Comparison of ENCODE assay signal across 16 cellular contexts in the genomic region with DNA sequence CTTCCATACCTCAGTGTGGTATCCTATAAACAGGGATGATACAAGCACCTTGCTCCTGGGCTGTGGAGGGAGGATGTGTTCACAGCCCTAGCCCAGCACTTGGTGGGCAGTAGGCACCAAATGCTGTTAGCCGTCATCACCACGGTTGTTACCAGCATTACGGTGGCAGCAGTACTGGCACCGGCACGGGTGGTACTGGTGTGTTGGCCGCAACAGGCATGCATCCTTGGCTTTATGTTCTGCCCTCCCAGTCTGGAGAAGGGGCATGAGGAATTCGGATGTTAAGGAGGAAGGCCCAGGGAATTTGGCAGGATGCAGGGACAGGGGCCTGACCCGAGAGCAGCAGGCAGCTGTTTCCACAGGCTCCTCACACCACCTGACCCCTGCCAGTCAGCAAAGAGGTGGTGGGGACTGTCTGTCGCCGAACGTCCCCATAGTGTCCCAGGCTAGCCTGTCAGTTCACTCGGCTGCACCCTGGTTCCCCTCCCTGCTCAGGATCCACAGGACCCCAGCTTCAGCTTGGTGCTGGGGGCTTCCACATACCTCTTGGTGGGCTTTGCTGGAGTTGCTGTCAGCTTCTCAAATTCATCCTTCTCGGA.
DNase-seq lines count a peak whose midpoint lies in the region; ATAC-seq and TF ChIP-seq lines count a peak whose summit lies in the region.
"Had no signal": no experiment of that assay in that cellular context is flagged by ENCODE, and none has a peak within 500 bp of the region (broad histone marks: within the 10 kb centered on the region; RNA-seq: fewer than 3 reads in every experiment).

No MANE protein-coding gene starts in this region.

- H3K4me2 ChIP-seq in trophoblast cell (ENCODE audit: low read length), result no peak overlapping the region

- H2BK120ac ChIP-seq in trophoblast cell (ENCODE audit: insufficient read depth, low read length, poor library complexity), result no peak overlapping the region

- no peaks in the 10 kb centered on the region for H3K27me3 ChIP-seq in endodermal cell (ENCODE audit: control insufficient read depth, insufficient read depth, low read length, poor library complexity, severe bottlenecking)
- no peaks in the 10 kb centered on the region for H3K27me3 ChIP-seq in trophoblast cell (ENCODE audit: insufficient read depth, low read length)

- H2BK12ac ChIP-seq in trophoblast cell (ENCODE audit: low read length), result no peak overlapping the region

- H3K27me3 Mint-ChIP-seq in endodermal cell (ENCODE audit: insufficient read depth), result no peaks in the 10 kb centered on the region

- peaks cover 12% of the 10 kb centered on the region for H3K4me1 Mint-ChIP-seq in endodermal cell

- no peak overlapping the region for H3K27ac Mint-ChIP-seq in endodermal cell
- H3K27ac Mint-ChIP-seq: HFFc6 had no signal

- no peaks in the 10 kb centered on the region for H3K79me2 ChIP-seq in trophoblast cell (ENCODE audit: control insufficient read depth, insufficient read depth, low read length, poor library complexity)

- no peaks in the 10 kb centered on the region for H3K9me3 Mint-ChIP-seq in endodermal cell
- H3K9me3 Mint-ChIP-seq: HFFc6 had no signal

- no peaks in the 10 kb centered on the region for H3K79me1 ChIP-seq in trophoblast cell (ENCODE audit: low read length)

- H3K4me3 ChIP-seq in endodermal cell (ENCODE audit: low read length), result no peak overlapping the region
- peak overlapping the region; percentile 59 for H3K4me3 ChIP-seq in trophoblast cell (ENCODE audit: low read depth, low read length)
- H3K4me3 ChIP-seq: GM23248 had no signal

- H4K12ac ChIP-seq in trophoblast cell (ENCODE audit: low read depth, low read length), result no peak overlapping the region

- H3K36me3 ChIP-seq in endodermal cell (ENCODE audit: control insufficient read depth, insufficient read depth, low read length) (no peaks in the 10 kb centered on the region), trophoblast cell (ENCODE audit: control insufficient read depth in 1 of 2, insufficient read depth in 2 of 2, low read length in 2 of 2) (no peaks in the 10 kb centered on the region)

- ATAC-seq in GM19035 (IDR thresholded peaks at IDR 0.05; ENCODE audit: unreplicated experiment), result no peak

- no peak overlapping the region for H4K91ac ChIP-seq in trophoblast cell (ENCODE audit: low read depth, low read length)

- H3K9me3 ChIP-seq in endodermal cell (ENCODE audit: control insufficient read depth, low read length) (no peaks in the 10 kb centered on the region), trophoblast cell (ENCODE audit: insufficient read depth, low read depth, low read length) (no peaks in the 10 kb centered on the region)

- 85 to 91% methylated on average over 12 to 13 of the region's 13 CpGs for WGBS in endodermal cell (ENCODE audit: insufficient coverage in 1 of 2, insufficient read length in 1 of 2), 2 experiments
- WGBS in trophoblast cell (ENCODE audit: extremely low coverage, insufficient coverage, insufficient read length), result no CpG with 5 or more reads among the region's 13 CpGs

- H3K9ac ChIP-seq in endodermal cell (ENCODE audit: extremely low read depth, low read length, poor library complexity, severe bottlenecking) (no peak overlapping the region), trophoblast cell (ENCODE audit: low read length) (peak overlapping the region; percentile 36)
- H3K9ac ChIP-seq: GM23248 had no signal

- peak overlapping the region; percentile 90 for H3K23ac ChIP-seq in trophoblast cell (ENCODE audit: low read length)

- H4K8ac ChIP-seq in trophoblast cell (ENCODE audit: low read depth, low read length), result no peak overlapping the region

- no peak overlapping the region for H3K4me3 Mint-ChIP-seq in endodermal cell
- H3K4me3 Mint-ChIP-seq: HFFc6 had no signal

- no peak overlapping the region for H3K18ac ChIP-seq in trophoblast cell (ENCODE audit: low read length)

- no peak overlapping the region for H3K4ac ChIP-seq in trophoblast cell (ENCODE audit: low read depth, low read length)

- H2AFZ ChIP-seq in trophoblast cell (ENCODE audit: insufficient read depth, low read length, poor library complexity), result no peak overlapping the region
- H2AFZ ChIP-seq: GM23248 had no signal

- no peak overlapping the region for H3K14ac ChIP-seq in trophoblast cell (ENCODE audit: low read length)

- TF ChIP-seq CTCF in endodermal cell (conservative IDR thresholded peaks at IDR 0.05), result no peak

- H3K4me1 ChIP-seq in endodermal cell (ENCODE audit: control insufficient read depth, insufficient read depth, low read length), result no peaks in the 10 kb centered on the region
- no peaks in the 10 kb centered on the region for H3K4me1 ChIP-seq in trophoblast cell (ENCODE audit: control insufficient read depth in 1 of 2, insufficient read depth in 2 of 2, low read length in 2 of 2)

- H3K27ac ChIP-seq in endodermal cell (ENCODE audit: low read depth, low read length) (no peak overlapping the region), trophoblast cell (ENCODE audit: low read depth, low read length) (no peak overlapping the region)
- H3K27ac ChIP-seq: GM23248 had no signal

- peak; percentile 12 for DNase-seq in activated CD4-positive, CD25-positive, alpha-beta regulatory T cell treated with anti-CD3 and anti-CD28 coated beads, Interleukin-2, amount 50 U/mL, for 72 hours
- DNase-seq in activated CD4-positive, CD25-positive, alpha-beta regulatory T cell (lab: John Stamatoyannopoulos, UW), result no peak
- peak; percentile 8 for DNase-seq in GM03348 (ENCODE audit: low spot score)
- DNase-seq in endodermal cell, result peak; percentile 38
- DNase-seq in trophoblast cell, result no peak
- DNase-seq in DMS 273 treated with DMSO at 0.1 percent for 48 hours (lab: John Stamatoyannopoulos, UW), result no peak
- DNase-seq in COR-L47 (lab: John Stamatoyannopoulos, UW), result no peak
- DNase-seq: 8988T, C1 segment of cervical spinal cord, GM23248, HFFc6, NCI-H146, NCI-H345, NCI-H526 treated with DMSO at 0.1 percent for 48 hours, PC-3 had no signal

- no peak overlapping the region for H2AK5ac ChIP-seq in trophoblast cell (ENCODE audit: low read length)

- no peak overlapping the region for H2BK5ac ChIP-seq in trophoblast cell (ENCODE audit: low read depth, low read length, poor library complexity)

- H3K36me3 Mint-ChIP-seq in endodermal cell (ENCODE audit: low read depth), result no peaks in the 10 kb centered on the region

Comparison
In these comparisons a context has a peak if more than half of its experiments do, and no peak if none do; other contexts are left out.
1. DNase-seq: peak in activated CD4-positive, CD25-positive, alpha-beta regulatory T cell treated with anti-CD3 and anti-CD28 coated beads, Interleukin-2, amount 50 U/mL, for 72 hours (single experiment), GM03348 (single experiment) and endodermal cell (single experiment); none in activated CD4-positive, CD25-positive, alpha-beta regulatory T cell (0 of 4), trophoblast cell (0 of 2), DMS 273 treated with DMSO at 0.1 percent for 48 hours (single experiment) and COR-L47 (single experiment).